ENCODE assay signal across 14 cellular contexts in genomic region chr2:3958969-3959368, GRCh38.
DNase-seq lines count a peak whose midpoint lies in the region; ATAC-seq, FAIRE-seq and TF ChIP-seq lines count a peak whose summit lies in the region.
"Had no signal": no experiment of that assay in that cellular context is flagged by ENCODE, and none has a peak within 500 bp of the region (broad histone marks: within the 10 kb centered on the region; RNA-seq: fewer than 3 reads in every experiment).

No MANE protein-coding gene starts in this region.

- no peak for TF ChIP-seq RAD21 in HepG2 (CRISPR knock-in tag; IDR thresholded peaks at IDR 0.05)

- no peak overlapping the region for H3K27ac Mint-ChIP-seq in neural progenitor cell
- H3K27ac Mint-ChIP-seq: B cell; CD8-positive, alpha-beta T cell had no signal

- H3K27me3 Mint-ChIP-seq in neural progenitor cell (ENCODE audit: insufficient read depth, low read depth): peaks cover 16% of the 10 kb centered on the region
- H3K27me3 Mint-ChIP-seq: B cell had no signal

- H3K4me1 ChIP-seq in HepG2 (ENCODE audit: insufficient read depth, low read length): no peaks in the 10 kb centered on the region
- no peaks in the 10 kb centered on the region for H3K4me1 ChIP-seq in right lobe of liver
- H3K4me1 ChIP-seq in neural progenitor cell: peaks cover 12% of the 10 kb centered on the region
- no peaks in the 10 kb centered on the region for H3K4me1 ChIP-seq in esophagus squamous epithelium
- H3K4me1 ChIP-seq: BLaER1 treated with 17β-estradiol and CSF1 and Interleukin-3, amounts not matched to agents 10 nM and 100 nM had no signal

- no TSS peak for BruUV-seq in HepG2 (replicated peaks; lab: Mats Ljungman, UMichigan)

- H4K20me1 ChIP-seq in HepG2 (ENCODE audit: insufficient read depth, low read length): no peaks in the 10 kb centered on the region; the same call in 1 of the 2 replicates
- H4K20me1 ChIP-seq in neural progenitor cell (ENCODE audit: low read depth): no peaks in the 10 kb centered on the region

- in situ Hi-C loops in HepG2 (cut with HindIII; ENCODE audit: extremely low pct_ligation_motif_present, low pct_unique_long_range_greater_than_20kb): loop anchor here (10.0 kb wide), 1 partner anchor 1406 kb away; no protein-coding TSS in a partner anchor

- H3K9ac ChIP-seq in HepG2 (ENCODE audit: insufficient read depth, low read depth, low read length): no peak overlapping the region
- H3K9ac ChIP-seq in neural progenitor cell: no peak overlapping the region
- H3K9ac ChIP-seq: BLaER1 treated with 17β-estradiol and CSF1 and Interleukin-3, amounts not matched to agents 10 nM and 100 nM; KMS-11 had no signal

- no peak overlapping the region for H3K4me3 ChIP-seq in HepG2 (replicated peaks in 1 of 3; ENCODE audit: insufficient read depth in 1 of 3, low read depth in 2 of 3, low read length in 3 of 3)
- no peak overlapping the region for H3K4me3 ChIP-seq in right lobe of liver
- no peak overlapping the region for H3K4me3 ChIP-seq in neural progenitor cell
- no peak overlapping the region for H3K4me3 ChIP-seq in esophagus squamous epithelium
- H3K4me3 ChIP-seq: BLaER1 treated with 17β-estradiol and CSF1 and Interleukin-3, amounts not matched to agents 10 nM and 100 nM had no signal

- H3K4me3 Mint-ChIP-seq in neural progenitor cell: no peak overlapping the region
- H3K4me3 Mint-ChIP-seq: B cell; CD8-positive, alpha-beta T cell had no signal

- ATAC-seq in HepG2: peak; percentile 37
- ATAC-seq in right lobe of liver: no peak
- ATAC-seq in HG03571 (IDR thresholded peaks at IDR 0.05; ENCODE audit: unreplicated experiment): peak; percentile 11
- ATAC-seq in HG03045 (IDR thresholded peaks at IDR 0.05; ENCODE audit: unreplicated experiment): no peak
- ATAC-seq: CD8-positive, alpha-beta T cell had no signal

- TF ChIP-seq EP300 in HepG2 (IDR thresholded peaks at IDR 0.05; ENCODE audit: low read depth in 2 of 2, low read length in 2 of 2) (no peak), HepG2 (CRISPR knock-in tag; IDR thresholded peaks at IDR 0.05; ENCODE audit: borderline replicate concordance) (no peak)

- intact Hi-C loops in HepG2 (cut with micrococcal nuclease; ENCODE audit: unreplicated experiment) (loop anchor here (1.0 to 5.0 kb wide), 2 partner anchors 151 to 758 kb away; no protein-coding TSS in a partner anchor), right lobe of liver (cut with DNase I) (no loop called here), esophagus squamous epithelium (cut with DNase I) (no loop called here)

- TF ChIP-seq CTCF in HepG2 (CRISPR knock-in tag; IDR thresholded peaks at IDR 0.05) (no peak), right lobe of liver (IDR thresholded peaks at IDR 0.05) (no peak), neural progenitor cell (IDR thresholded peaks at IDR 0.05) (no peak), esophagus squamous epithelium (IDR thresholded peaks at IDR 0.05) (no peak)

- H2AFZ ChIP-seq in HepG2 (ENCODE audit: low read length) (no peak overlapping the region), neural progenitor cell (replicated peaks) (no peak overlapping the region)

- peaks cover 34% of the 10 kb centered on the region for H3K4me1 Mint-ChIP-seq in neural progenitor cell
- H3K4me1 Mint-ChIP-seq: B cell had no signal

- H3K9me3 ChIP-seq in HepG2 (ENCODE audit: low read length) (no peaks in the 10 kb centered on the region), right lobe of liver (no peaks in the 10 kb centered on the region), neural progenitor cell (ENCODE audit: low read depth) (no peaks in the 10 kb centered on the region), esophagus squamous epithelium (no peaks in the 10 kb centered on the region)

- H3K4me2 ChIP-seq in HepG2 (ENCODE audit: low read depth, low read length) (no peak overlapping the region), neural progenitor cell (no peak overlapping the region)
- H3K4me2 ChIP-seq: BLaER1 treated with 17β-estradiol and CSF1 and Interleukin-3, amounts not matched to agents 10 nM and 100 nM; KMS-11 had no signal

- DNase-seq in HepG2 (ENCODE audit: low spot score) (no peak), right lobe of liver (no peak), neural progenitor cell (ENCODE audit: low spot score) (peak; percentile 31), esophagus squamous epithelium (lab: John Stamatoyannopoulos, UW) (no peak), H54 (ENCODE audit: insufficient read length, low spot score) (no peak)
- DNase-seq: CD8-positive, alpha-beta T cell; GF-D8; GOT3 had no signal

- POLR2A ChIA-PET in HepG2 (lab: Yijun Ruan, JAX): no interaction called here

- CTCF ChIA-PET in HepG2 (lab: Yijun Ruan, JAX; ENCODE audit: low intra/inter-chr PET ratio, low total read pairs): interaction anchor here (1.2 to 1.9 kb wide), 3 partner anchors 95 to 1407 kb away, joined by 5 to 15 read pairs (median 14); no protein-coding TSS in a partner anchor

- no peak for FAIRE-seq in HepG2 (lab: Jason Lieb, UNC)
- no peak for FAIRE-seq in H54 (lab: Jason Lieb, UNC)

- H3K27me3 ChIP-seq in HepG2 (ENCODE audit: control insufficient read depth in 1 of 2, insufficient read depth in 2 of 2, low read length in 2 of 2) (peaks cover 3 to 21% of the 10 kb centered on the region in 2 experiments; a peak in 4 of 5 replicates), right lobe of liver (no peaks in the 10 kb centered on the region), neural progenitor cell (no peaks in the 10 kb centered on the region), esophagus squamous epithelium (peaks cover 0 to 6% (median 0%) of the 10 kb centered on the region in 4 donors)
- H3K27me3 ChIP-seq: BLaER1 treated with 17β-estradiol and CSF1 and Interleukin-3, amounts not matched to agents 10 nM and 100 nM had no signal

- H3F3A ChIP-seq in neural progenitor cell (ENCODE audit: low read depth): peaks cover 7% of the 10 kb centered on the region

- no peaks in the 10 kb centered on the region for H3K79me2 ChIP-seq in HepG2 (ENCODE audit: insufficient read depth, low read length)
- H3K79me2 ChIP-seq in neural progenitor cell (ENCODE audit: low read depth): no peaks in the 10 kb centered on the region

- no peak overlapping the region for H3K27ac ChIP-seq in HepG2 (ENCODE audit: extremely low read length, insufficient read depth, low read length)
- no peak overlapping the region for H3K27ac ChIP-seq in right lobe of liver
- H3K27ac ChIP-seq in neural progenitor cell: no peak overlapping the region
- H3K27ac ChIP-seq in esophagus squamous epithelium: no peak overlapping the region
- H3K27ac ChIP-seq: 22Rv1; BLaER1 treated with 17β-estradiol and CSF1 and Interleukin-3, amounts not matched to agents 10 nM and 100 nM; KMS-11 had no signal

- 41% methylated on average over 13 of the region's 13 CpGs for WGBS in HepG2 (ENCODE audit: low lambda C conversion rate)
- WGBS in right lobe of liver (ENCODE audit: insufficient coverage, low coverage, low lambda C conversion rate, missing lambda C conversion rate): 50% methylated on average over 13 of the region's 13 CpGs
- 52 to 54% methylated on average over 13 of the region's 13 CpGs for whole genome bisulfite sequencing in esophagus squamous epithelium, 2 donors

- peaks cover 1% of the 10 kb centered on the region for H3K36me3 Mint-ChIP-seq in neural progenitor cell
- H3K36me3 Mint-ChIP-seq: CD8-positive, alpha-beta T cell had no signal

- peaks cover 7% of the 10 kb centered on the region for H3K9me3 Mint-ChIP-seq in neural progenitor cell
- H3K9me3 Mint-ChIP-seq: CD8-positive, alpha-beta T cell had no signal

- TF ChIP-seq POLR2A in HepG2 (IDR thresholded peaks at IDR 0.05; ENCODE audit: insufficient read depth in 1 of 2, low read depth in 2 of 2, low read length in 2 of 2): no peak
- no peak for TF ChIP-seq POLR2A in right lobe of liver (IDR thresholded peaks at IDR 0.05)
- TF ChIP-seq POLR2A in esophagus squamous epithelium (IDR thresholded peaks at IDR 0.05): no peak
- TF ChIP-seq POLR2A in H54 (IDR thresholded peaks at IDR 0.05; ENCODE audit: low read depth, low read length): no peak

- no peaks in the 10 kb centered on the region for H3K36me3 ChIP-seq in HepG2 (replicated peaks in 1 of 2; ENCODE audit: control insufficient read depth in 1 of 2, insufficient read depth in 2 of 2, low read length in 2 of 2)
- no peaks in the 10 kb centered on the region for H3K36me3 ChIP-seq in right lobe of liver
- H3K36me3 ChIP-seq in neural progenitor cell: no peaks in the 10 kb centered on the region
- no peaks in the 10 kb centered on the region for H3K36me3 ChIP-seq in esophagus squamous epithelium
- H3K36me3 ChIP-seq: BLaER1 treated with 17β-estradiol and CSF1 and Interleukin-3, amounts not matched to agents 10 nM and 100 nM had no signal

TF ChIP-seq in HepG2, 621 proteins besides CTCF, POLR2A, EP300 and RAD21:
- no peak for TF ChIP-seq SSRP1 (CRISPR knock-in tag; IDR thresholded peaks at IDR 0.05)
- no peak for TF ChIP-seq ATF5 (CRISPR knock-in tag; IDR thresholded peaks at IDR 0.05; ENCODE audit: low read depth)
- no peak for TF ChIP-seq MYNN (CRISPR knock-in tag; IDR thresholded peaks at IDR 0.05; ENCODE audit: low read depth)
TF ChIP-seq in HepG2: peak in this region for 0.

Comparison
In these comparisons a context has a peak if more than half of its experiments do, and no peak if none do; other contexts are left out.
1. ATAC-seq: peak in HepG2 (single experiment) and HG03571 (single experiment); none in right lobe of liver (0 of 4) and HG03045 (single experiment).